8 cellular contexts compared by ENCODE assay signal in the genomic region with DNA sequence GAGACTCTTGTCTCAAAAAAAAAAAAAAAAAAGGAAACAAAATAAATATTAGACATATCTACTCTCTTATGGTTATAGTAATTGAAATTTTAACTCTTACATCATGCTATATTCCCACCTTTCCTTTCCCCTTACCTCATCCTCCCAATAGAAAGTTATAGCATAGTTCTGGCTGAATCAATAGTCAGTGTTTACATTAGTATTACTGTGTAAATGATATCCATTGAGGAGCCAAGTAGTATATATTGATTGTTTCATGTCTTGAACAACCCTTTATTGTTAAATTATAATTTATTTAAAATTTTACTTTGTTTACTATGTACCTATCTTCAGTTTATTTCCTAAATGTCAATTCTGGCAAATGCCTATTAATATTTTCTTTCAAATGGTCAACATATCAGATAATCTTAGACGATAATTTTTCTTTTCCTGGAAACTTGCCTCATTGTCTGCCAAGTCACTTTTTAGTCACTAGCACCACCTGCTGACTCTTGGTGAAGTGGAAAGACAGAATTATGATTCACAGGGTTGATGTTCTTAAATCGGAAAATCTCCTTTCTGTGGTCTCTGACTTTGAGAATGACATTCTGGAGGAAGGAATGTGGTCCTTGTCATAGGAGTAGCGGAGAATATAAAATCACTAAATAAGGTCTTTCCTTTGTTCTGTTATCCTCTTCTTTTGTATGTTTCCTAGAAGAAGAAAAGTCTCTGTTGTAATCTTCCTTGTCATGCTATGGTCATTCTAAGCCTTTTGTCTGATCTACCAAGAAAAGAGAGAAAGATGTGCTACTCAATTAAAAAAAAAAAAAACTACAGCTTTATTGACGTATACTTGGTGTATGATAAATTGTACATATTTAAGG. TPM values are rescaled to one million over a fixed set of nuclear protein-coding genes. Genes with fewer than 3 reads are reported as not detected.
DNase-seq lines count a peak whose midpoint lies in the region; ATAC-seq, FAIRE-seq and TF ChIP-seq lines count a peak whose summit lies in the region.

No MANE protein-coding gene starts in this region.

- H3K27me3 ChIP-seq in transverse colon = peaks cover 6% of the 10 kb centered on the region

- H3K9me3 ChIP-seq in A549 (no peaks in the 10 kb centered on the region), transverse colon (no peaks in the 10 kb centered on the region)

- POLR2A ChIA-PET in A549 (lab: Yijun Ruan, JAX) = no interaction called here
- POLR2A ChIA-PET in GM10248 (lab: Yijun Ruan, JAX) = no interaction called here

- peaks cover 3% of the 10 kb centered on the region; the same call in 1 of the 3 replicates for H3K4me1 ChIP-seq in A549
- peaks cover 0 to 17% (median 1%) of the 10 kb centered on the region in 4 donors for H3K4me1 ChIP-seq in transverse colon

- peak; percentile 69 to 82 for DNase-seq in A549 (ENCODE audit: low read depth in 1 of 2, low spot score in 1 of 2)
- peak; percentile 65 for DNase-seq in GM10248 (ENCODE audit: extremely low spot score)
- DNase-seq in NCI-H1694 (lab: John Stamatoyannopoulos, UW) = peak; percentile 37
- peak in 4 of 5 donors; percentile 30 to 68 (median 46) for DNase-seq in T-helper 1 cell
- DNase-seq in cerebellum (ENCODE audit: low spot score) = peak; percentile 59
- peak; percentile 19 for DNase-seq in left lobe of liver (ENCODE audit: low spot score)
- DNase-seq in transverse colon = no peak

- ATAC-seq in A549 (peak; percentile 70 to 83; a peak in 5 of 6 replicates), left lobe of liver (peak; percentile 74), HG02840 (IDR thresholded peaks at IDR 0.05; ENCODE audit: low FRiP score, unreplicated experiment) (no peak)

- FAIRE-seq in A549 (lab: Jason Lieb, UNC) = peak; percentile 54

- CTCF ChIA-PET in A549 (lab: Yijun Ruan, JAX) (interaction anchor here (0.6 to 21.3 kb wide), 14 partner anchors 9 to 185 kb away, joined by 3 to 566 read pairs (median 4); partner anchors contain the start of genes HJV, LIX1L, NUDT17 and TXNIP), GM10248 (lab: Yijun Ruan, JAX) (interaction anchor here (0.6 to 11.9 kb wide), 14 partner anchors 9 to 167 kb away, joined by 3 to 249 read pairs (median 4); partner anchors contain the start of genes HJV, NUDT17, PIAS3 and RBM8A)

- H3K27ac ChIP-seq in A549 (no peak overlapping the region), transverse colon (no peak overlapping the region)

- H3K4me3 ChIP-seq in A549 = no peak overlapping the region
- H3K4me3 ChIP-seq in transverse colon = no peak overlapping the region

- no peak for TF ChIP-seq POLR2A in A549 (IDR thresholded peaks at IDR 0.05; ENCODE audit: low read length)
- TF ChIP-seq POLR2A in transverse colon (IDR thresholded peaks at IDR 0.05) = no peak

- in situ Hi-C loops in transverse colon (cut with MboI; ENCODE audit: low pct_ligation_motif_present in 1 of 4, low pct_unique_long_range_greater_than_20kb in 1 of 4, low sequenced_read_pairs in 3 of 4) = loop anchor here in 3 of 4 donors (5.0 to 25.0 kb wide), 2 partner anchors 36 to 126 kb away; partner anchors contain the start of gene ANKRD35 (in 1 of the 3)

- H3K36me3 ChIP-seq in transverse colon = no peaks in the 10 kb centered on the region

- TF ChIP-seq RAD21 in A549 (conservative IDR thresholded peaks at IDR 0.05 in 1 of 2, IDR thresholded peaks at IDR 0.05 in 1 of 2) = peak; percentile 93 to 96

- intact Hi-C loops in transverse colon (cut with DNase I; ENCODE audit: low total_unique reads) = loop anchor here (2.0 to 10.0 kb wide), 3 partner anchors 36 to 168 kb away; partner anchors contain the start of genes ANKRD35 and NUDT17

- H3K4me2 ChIP-seq in A549 = peak overlapping the region; percentile 13; the same call in 1 of the 3 replicates

- TF ChIP-seq EP300 in A549 (IDR thresholded peaks at IDR 0.05) = no peak
- no peak for TF ChIP-seq EP300 in transverse colon (IDR thresholded peaks at IDR 0.05; ENCODE audit: low read depth)

- 1% methylated on average over 4 of the region's 4 CpGs for WGBS in A549 (ENCODE audit: missing lambda C conversion rate)
- WGBS in transverse colon (ENCODE audit: low coverage in 1 of 2), 2 donors = 1 to 8% methylated on average over 4 of the region's 4 CpGs

- peak; percentile 96 for TF ChIP-seq CTCF in A549 (IDR thresholded peaks at IDR 0.05)
- TF ChIP-seq CTCF in GM10248 (IDR thresholded peaks at IDR 0.05; ENCODE audit: control extremely low read depth, extremely low read depth, low read depth, missing control alignments) = peak; percentile 77
- peak; percentile 63 to 80 (median 73) for TF ChIP-seq CTCF in transverse colon (IDR thresholded peaks at IDR 0.05)

TF ChIP-seq in A549, 52 proteins besides CTCF, POLR2A, EP300 and RAD21:
- TF ChIP-seq NPAS2 (CRISPR knock-in tag; IDR thresholded peaks at IDR 0.05; ENCODE audit: borderline replicate concordance) = no peak
- no peak for TF ChIP-seq EHMT2 (IDR thresholded peaks at IDR 0.05; ENCODE audit: low read depth)
- peak; percentile 80 for TF ChIP-seq SMC3 (IDR thresholded peaks at IDR 0.05)
- TF ChIP-seq SREBF2 (IDR thresholded peaks at IDR 0.05) = no peak

RNA-seq across cellular contexts. Expression of gene HJV, which starts 8.6 kb away (rescaled TPM):
- polyA plus RNA-seq in A549 (2011; rRNA removed) (0.07 TPM in 1 of 2 replicates, not detected in the other), A549 (2017; fragmentation: RNase III; extraction: RNeasy Plus Mini Kit Qiagen cat#74134 plus additional on column Dnase treatment) (not detected in 3 replicates)
- not detected in 2 replicates for polyA plus RNA-seq in A549 (2012; cell fraction: cytosol; rRNA removed)
- not detected in 2 replicates for polyA plus RNA-seq in A549 (2012; cell fraction: nucleus; rRNA removed)
- polyA minus RNA-seq in A549 (2011; rRNA and poly(A)+ RNA removed) = not detected in 2 replicates
- total RNA-seq in cerebellum (not detected), left lobe of liver (110 TPM), transverse colon (under 1 TPM in 1 of 4 donors, not detected in 3; 0.27 TPM)

RNA-seq across cellular contexts. Expression of gene TXNIP, which starts 16.6 kb away (rescaled TPM):
- polyA plus RNA-seq in A549 (2011; rRNA removed) (3.1 and 3.3 TPM in 2 replicates), A549 (2017; fragmentation: RNase III; extraction: RNeasy Plus Mini Kit Qiagen cat#74134 plus additional on column Dnase treatment) (0.05 to 0.11 TPM in 2 of 3 replicates, not detected in the other)
- 0.06 and 0.08 TPM in 2 replicates for polyA plus RNA-seq in A549 (2012; cell fraction: cytosol; rRNA removed)
- 0.05 and 0.09 TPM in 2 replicates for polyA plus RNA-seq in A549 (2012; cell fraction: nucleus; rRNA removed)
- polyA minus RNA-seq in A549 (2011; rRNA and poly(A)+ RNA removed) = 4.3 and 4.7 TPM in 2 replicates
- total RNA-seq in cerebellum (147 TPM), left lobe of liver (66.5 TPM), transverse colon (1,000 to 10,000 TPM in 2 of 4 donors, 100 to 1,000 TPM in 2; 296 to 2,602 (median 982) TPM)

RNA-seq across cellular contexts. Expression of gene POLR3GL, which starts 48.4 kb away (rescaled TPM):
- polyA plus RNA-seq in A549 (2011; rRNA removed) = 11.0 and 15.7 TPM in 2 replicates
- polyA plus RNA-seq in A549 (2012; cell fraction: cytosol; rRNA removed) = 5.1 and 5.2 TPM in 2 replicates
- 2.3 and 2.6 TPM in 2 replicates for polyA plus RNA-seq in A549 (2012; cell fraction: nucleus; rRNA removed)
- polyA plus RNA-seq in A549 (2017; fragmentation: RNase III; extraction: RNeasy Plus Mini Kit Qiagen cat#74134 plus additional on column Dnase treatment) = 11.0 to 14.3 TPM (median 12.6 TPM) in 3 replicates
- 5.2 TPM in 2 replicates for polyA minus RNA-seq in A549 (2011; rRNA and poly(A)+ RNA removed)
- total RNA-seq in cerebellum = 5.7 TPM
- 14.2 TPM for total RNA-seq in left lobe of liver
- total RNA-seq in transverse colon = 10 to 100 TPM in 3 of 4 donors, 1 to 10 TPM in 1; 1.2 to 23.7 (median 14.4) TPM

RNA-seq across cellular contexts. Expression of gene ANKRD34A, which starts 48.6 kb away (rescaled TPM):
- polyA plus RNA-seq in A549 (2011; rRNA removed) = 0.30 and 0.34 TPM in 2 replicates
- polyA plus RNA-seq in A549 (2012; cell fraction: cytosol; rRNA removed) = 0.17 and 0.29 TPM in 2 replicates
- 0.50 and 0.79 TPM in 2 replicates for polyA plus RNA-seq in A549 (2012; cell fraction: nucleus; rRNA removed)
- 0.25 to 0.59 TPM (median 0.39 TPM) in 3 replicates for polyA plus RNA-seq in A549 (2017; fragmentation: RNase III; extraction: RNeasy Plus Mini Kit Qiagen cat#74134 plus additional on column Dnase treatment)
- polyA minus RNA-seq in A549 (2011; rRNA and poly(A)+ RNA removed) = 0.15 and 0.33 TPM in 2 replicates
- total RNA-seq in cerebellum = 1.1 TPM
- total RNA-seq in left lobe of liver = 0.65 TPM
- 1 to 10 TPM in 1 of 4 donors, under 1 TPM in 2, not detected in 1; 0.41 to 4.1 (median 0.64) TPM for total RNA-seq in transverse colon

RNA-seq across cellular contexts. Expression of gene LIX1L, which starts 55.1 kb away (rescaled TPM):
- 33.0 and 35.8 TPM in 2 replicates for polyA plus RNA-seq in A549 (2011; rRNA removed)
- 16.2 and 18.8 TPM in 2 replicates for polyA plus RNA-seq in A549 (2012; cell fraction: cytosol; rRNA removed)
- 6.8 and 10.8 TPM in 2 replicates for polyA plus RNA-seq in A549 (2012; cell fraction: nucleus; rRNA removed)
- 8.6 to 10.5 TPM (median 10.1 TPM) in 3 replicates for polyA plus RNA-seq in A549 (2017; fragmentation: RNase III; extraction: RNeasy Plus Mini Kit Qiagen cat#74134 plus additional on column Dnase treatment)
- 15.9 and 18.4 TPM in 2 replicates for polyA minus RNA-seq in A549 (2011; rRNA and poly(A)+ RNA removed)
- 27.1 TPM for total RNA-seq in cerebellum
- 11.4 TPM for total RNA-seq in left lobe of liver
- total RNA-seq in transverse colon = 10 to 100 TPM in 2 of 4 donors, 1 to 10 TPM in 2; 7.2 to 12.5 (median 9.8) TPM

Comparison
In these comparisons a context has a peak if more than half of its experiments do, and no peak if none do; other contexts are left out.
1. RNA of gene HJV, which starts 8.6 kb away (total RNA-seq): 110 TPM in left lobe of liver (single experiment); not detected in cerebellum (single experiment) and 0.27 TPM in transverse colon; every median in the first group is over 10 times any median in the second.
2. Peak in every context shown above with its lines, with median percentiles within 50 percentile points of each other: CTCF ChIP-seq.